15 cellular contexts compared by ENCODE assay signal in genomic region chr13:111211789-111212516, GRCh38.
DNase-seq lines count a peak whose midpoint lies in the region; ATAC-seq, FAIRE-seq and TF ChIP-seq lines count a peak whose summit lies in the region.
"Had no signal": no experiment of that assay in that cellular context is flagged by ENCODE, and none has a peak within 500 bp of the region (broad histone marks: within the 10 kb centered on the region; RNA-seq: fewer than 3 reads in every experiment).

No MANE protein-coding gene starts in this region.

- no peaks in the 10 kb centered on the region for H3K23me2 ChIP-seq in H1 (ENCODE audit: low read depth, low read length)

- no peak for TF ChIP-seq CTCF in left ventricle myocardium inferior (IDR thresholded peaks at IDR 0.05; ENCODE audit: borderline replicate concordance)
- no peak for TF ChIP-seq CTCF in H1 (IDR thresholded peaks at IDR 0.05; ENCODE audit: control extremely low read depth in 1 of 3, insufficient read depth in 1 of 3, low read depth in 1 of 3, low read length in 3 of 3)
- no peak for TF ChIP-seq CTCF in type B pancreatic cell (conservative IDR thresholded peaks at IDR 0.05)

- peak overlapping the region; percentile 89; the same call in 1 of the 2 replicates for H2BK12ac ChIP-seq in H1 (ENCODE audit: low read depth, low read length)

- H3K18ac ChIP-seq in H1 (ENCODE audit: extremely low read depth, low read length), result peak overlapping the region; percentile 40; the same call in 1 of the 2 replicates

- H3K79me1 ChIP-seq in H1 (ENCODE audit: low read depth, low read length), result peaks cover 20% of the 10 kb centered on the region

- peak overlapping the region; percentile 58 for H3K27ac ChIP-seq in left ventricle myocardium inferior (replicated peaks)
- peak overlapping the region; percentile 57; the same call in 1 of the 2 replicates for H3K27ac ChIP-seq in H1 (ENCODE audit: low read depth, low read length)

- no peak for DNase-seq in left ventricle myocardium inferior
- no peak for DNase-seq in Right ventricle myocardium superior
- peak in 1 of 2 experiments; percentile 57 for DNase-seq in H1 (ENCODE audit: low read depth in 1 of 2, low spot score in 2 of 2)
- no peak for DNase-seq in naive thymus-derived CD8-positive, alpha-beta T cell
- DNase-seq in type B pancreatic cell (ENCODE audit: extremely low spot score, unreplicated experiment), result no peak
- no peak for DNase-seq in NOMO-1 treated with dmso at 0.1 percent for 144 hours (lab: John Stamatoyannopoulos, UW; ENCODE audit: unreplicated experiment)
- no peak for DNase-seq in amniotic stem cell (lab: John Stamatoyannopoulos, UW)
- DNase-seq: activated B cell treated with CpG ODN at 0.5 μM for 24 hours, aorta, Kasumi-1, NCI-H187 treated with DMSO at 0.1 percent for 48 hours, SK-N-SH had no signal

- FAIRE-seq in H1 (lab: Jason Lieb, UNC), result peak; percentile 94
- FAIRE-seq: A204.1 had no signal

- H3K14ac ChIP-seq in H1 (ENCODE audit: insufficient read length), result no peak overlapping the region

- no peak overlapping the region for H2AFZ ChIP-seq in H1 (ENCODE audit: low read length)

- no peak overlapping the region for H2BK120ac ChIP-seq in H1 (replicated peaks; ENCODE audit: low read depth, low read length)

- POLR2A ChIA-PET in H1 (lab: Charles Lee; ENCODE audit: partially characterized antibody), result interaction anchor here (0.6 to 1.4 kb wide), 3 partner anchors 10 to 154 kb away, joined by 3 to 4 read pairs (median 3); no protein-coding TSS in a partner anchor
- POLR2A ChIA-PET in naive thymus-derived CD8-positive, alpha-beta T cell (lab: Charles Lee), result interaction anchor here (0.6 to 1.4 kb wide), 3 partner anchors 19 to 144 kb away, joined by 3 to 4 read pairs (median 4); no protein-coding TSS in a partner anchor

- H3K9me3 Mint-ChIP-seq in naive thymus-derived CD8-positive, alpha-beta T cell, result no peaks in the 10 kb centered on the region
- H3K9me3 Mint-ChIP-seq in type B pancreatic cell, result no peaks in the 10 kb centered on the region
- H3K9me3 Mint-ChIP-seq: activated B cell treated with CpG ODN at 0.5 μM for 24 hours had no signal

- H3K27ac Mint-ChIP-seq in naive thymus-derived CD8-positive, alpha-beta T cell, result peak overlapping the region in 6 of 10 donors; percentile 13 to 63 (median 50)
- H3K27ac Mint-ChIP-seq in type B pancreatic cell, result peak overlapping the region; percentile 61
- H3K27ac Mint-ChIP-seq: activated B cell treated with CpG ODN at 0.5 μM for 24 hours had no signal

- H3K27me3 ChIP-seq in left ventricle myocardium inferior (ENCODE audit: low read depth) (no peaks in the 10 kb centered on the region), H1 (replicated peaks in 1 of 4; ENCODE audit: control insufficient read depth in 3 of 4, extremely low read depth in 1 of 4, insufficient read depth in 3 of 4, low read length in 3 of 4) (no peaks in the 10 kb centered on the region)

- peak overlapping the region; percentile 88 for H2BK5ac ChIP-seq in H1 (ENCODE audit: low read depth, low read length)

- peak overlapping the region; percentile 3 for H3K4me3 ChIP-seq in left ventricle myocardium inferior
- peak overlapping the region in 3 of 4 experiments; percentile 2 to 19 (median 15); a peak in 5 of 8 replicates for H3K4me3 ChIP-seq in H1 (ENCODE audit: extremely low read depth in 1 of 4, insufficient read depth in 2 of 4, low read depth in 3 of 4, low read length in 4 of 4)

- H2BK20ac ChIP-seq in H1 (ENCODE audit: low read length), result 0 out of 2 replicates have a peak overlapping the region, but pooled peaks have one; percentile 26

- H3K4me3 Mint-ChIP-seq in naive thymus-derived CD8-positive, alpha-beta T cell, result no peak overlapping the region
- H3K4me3 Mint-ChIP-seq in type B pancreatic cell, result peak overlapping the region; percentile 20
- H3K4me3 Mint-ChIP-seq: activated B cell treated with CpG ODN at 0.5 μM for 24 hours had no signal

- peak overlapping the region; percentile 61 to 74 for H3K4me2 ChIP-seq in H1 (ENCODE audit: insufficient read depth in 1 of 2, low read depth in 2 of 2, low read length in 2 of 2)
- H3K4me2 ChIP-seq: SK-N-SH had no signal

- TF ChIP-seq EP300 in H1 (IDR thresholded peaks at IDR 0.05; ENCODE audit: borderline replicate concordance in 1 of 2, low read depth in 2 of 2, low read length in 2 of 2), result no peak

- H3K27me3 Mint-ChIP-seq in naive thymus-derived CD8-positive, alpha-beta T cell, result no peaks in the 10 kb centered on the region
- H3K27me3 Mint-ChIP-seq in type B pancreatic cell, result no peaks in the 10 kb centered on the region
- H3K27me3 Mint-ChIP-seq: activated B cell treated with CpG ODN at 0.5 μM for 24 hours had no signal

- no peak for ATAC-seq in Right ventricle myocardium superior (ENCODE audit: poor library complexity)
- no peak for ATAC-seq in naive thymus-derived CD8-positive, alpha-beta T cell
- ATAC-seq in HG03097 (IDR thresholded peaks at IDR 0.05; ENCODE audit: low FRiP score, unreplicated experiment), result no peak
- ATAC-seq: sciatic nerve had no signal

- no peak overlapping the region for H3K56ac ChIP-seq in H1 (replicated peaks; ENCODE audit: insufficient read length, low read depth, low read length)

- H3K23ac ChIP-seq in H1 (ENCODE audit: insufficient read length), result no peak overlapping the region

- no peak overlapping the region for H3K4ac ChIP-seq in H1 (replicated peaks; ENCODE audit: insufficient read length, low read depth, low read length)

- H3K9ac ChIP-seq in H1 (replicated peaks in 1 of 4; ENCODE audit: extremely low read depth in 1 of 4, low read depth in 3 of 4, low read length in 3 of 4), result peak overlapping the region in 3 of 4 experiments; percentile 20 to 54 (median 34); a peak in 4 of 7 replicates
- H3K9ac ChIP-seq: SK-N-SH had no signal

- H3K9me3 ChIP-seq in left ventricle myocardium inferior (replicated peaks) (no peaks in the 10 kb centered on the region), H1 (ENCODE audit: insufficient read depth in 2 of 2, low read depth in 1 of 2, low read length in 1 of 2) (no peaks in the 10 kb centered on the region)
- H3K9me3 ChIP-seq: SK-N-SH had no signal

- no peak overlapping the region; the same call in 1 of the 2 replicates for H4K8ac ChIP-seq in H1 (ENCODE audit: extremely low read depth, insufficient read depth, low read length)

- peak overlapping the region; percentile 67 for H4K91ac ChIP-seq in H1 (replicated peaks; ENCODE audit: insufficient read length, low read length)

- peaks cover 0 to 38% (median 0%) of the 10 kb centered on the region in 3 donors for H3K36me3 Mint-ChIP-seq in naive thymus-derived CD8-positive, alpha-beta T cell
- peaks cover 20% of the 10 kb centered on the region for H3K36me3 Mint-ChIP-seq in type B pancreatic cell

- CTCF ChIA-PET in H1 (lab: Charles Lee; ENCODE audit: partially characterized antibody), result interaction anchor here (0.6 to 9.6 kb wide), 11 partner anchors 10 to 274 kb away, joined by 3 to 65 read pairs (median 3); no protein-coding TSS in a partner anchor

- H4K5ac ChIP-seq in H1 (ENCODE audit: insufficient read length, low read depth, low read length), result peak overlapping the region; percentile 57

- H2AK5ac ChIP-seq in H1 (ENCODE audit: low read depth, low read length), result 0 out of 2 replicates have a peak overlapping the region, but pooled peaks have one; percentile 19

- TF ChIP-seq RAD21 in H1 (IDR thresholded peaks at IDR 0.05 in 1 of 2, conservative IDR thresholded peaks at IDR 0.05 in 1 of 2; ENCODE audit: low read depth in 2 of 2, low read length in 2 of 2), result no peak

- WGBS in H1 (ENCODE audit: extremely low coverage in 1 of 2, insufficient coverage in 1 of 2, insufficient read length in 1 of 2, insufficient replicate concordance in 2 of 2, low coverage in 1 of 2, low lambda C conversion rate in 2 of 2, missing lambda C conversion rate in 1 of 2), 2 experiments, result 41% methylated on average over 13 of the region's 13 CpGs; no CpG with 5 or more reads in 1 of the 2 experiments

- H3K4me1 ChIP-seq in left ventricle myocardium inferior (peaks cover 100% of the 10 kb centered on the region), H1 (replicated peaks in 1 of 4; ENCODE audit: control insufficient read depth in 3 of 4, insufficient read depth in 4 of 4, low read length in 3 of 4) (peaks cover 20 to 47% (median 37%) of the 10 kb centered on the region in 4 experiments)

- H3K4me1 Mint-ChIP-seq in naive thymus-derived CD8-positive, alpha-beta T cell, result peaks cover 41 to 81% (median 80%) of the 10 kb centered on the region in 4 donors
- H3K4me1 Mint-ChIP-seq in type B pancreatic cell (ENCODE audit: unreplicated experiment), result peaks cover 61% of the 10 kb centered on the region

- intact Hi-C loops in left ventricle myocardium inferior (cut with micrococcal nuclease), result loop anchor here (10.0 kb wide), 1 partner anchor 147 kb away; no protein-coding TSS in a partner anchor
- intact Hi-C loops in Right ventricle myocardium superior (cut with DNase I), result loop anchor here (5.0 kb wide), 1 partner anchor 60 kb away; no protein-coding TSS in a partner anchor

- H3K36me3 ChIP-seq in left ventricle myocardium inferior, result no peaks in the 10 kb centered on the region
- no peaks in the 10 kb centered on the region for H3K36me3 ChIP-seq in H1 (ENCODE audit: control insufficient read depth in 2 of 4, insufficient read depth in 4 of 4, low read length in 3 of 4)

- no peak overlapping the region for H2BK15ac ChIP-seq in H1 (ENCODE audit: low read length)

- H3K79me2 ChIP-seq in H1 (ENCODE audit: control insufficient read depth in 1 of 2, insufficient read depth in 2 of 2, low read length in 2 of 2), result peaks cover 0 to 92% of the 10 kb centered on the region in 2 experiments; a peak in 3 of 4 replicates

- peaks cover 6 to 16% of the 10 kb centered on the region in 2 experiments for H4K20me1 ChIP-seq in H1 (replicated peaks in 1 of 2; ENCODE audit: control insufficient read depth in 1 of 2, insufficient read depth in 2 of 2, low read length in 2 of 2)

- no peak; a peak in 1 of 3 replicates for TF ChIP-seq POLR2A in H1 (IDR thresholded peaks at IDR 0.05; ENCODE audit: control extremely low read depth in 1 of 2, low read depth in 2 of 2, low read length in 2 of 2)

TF ChIP-seq in H1, 55 proteins besides CTCF, POLR2A, EP300 and RAD21 (continues in another document):
- no peak for TF ChIP-seq SP2 (IDR thresholded peaks at IDR 0.05; ENCODE audit: low read length)
- TF ChIP-seq ATF2 (IDR thresholded peaks at IDR 0.05; ENCODE audit: low read length), result peak; percentile 30; the same call in 1 of the 2 replicates
- no peak for TF ChIP-seq POLR2AphosphoS5 (IDR thresholded peaks at IDR 0.05; ENCODE audit: low read depth, low read length)
- TF ChIP-seq ASH2L (IDR thresholded peaks at IDR 0.05; ENCODE audit: low read length), result peak; percentile 33
